ENCODE assay signal across 12 cellular contexts in genomic region chr20:51365670-51366069, GRCh38.
DNase-seq lines count a peak whose midpoint lies in the region; ATAC-seq, FAIRE-seq and TF ChIP-seq lines count a peak whose summit lies in the region.
"Had no signal": no experiment of that assay in that cellular context is flagged by ENCODE, and none has a peak within 500 bp of the region (broad histone marks: within the 10 kb centered on the region; RNA-seq: fewer than 3 reads in every experiment).

No MANE protein-coding gene starts in this region.

- peaks cover 18 to 22% of the 10 kb centered on the region in 2 experiments for H3K9me3 Mint-ChIP-seq in H9
- peaks cover 4% of the 10 kb centered on the region for H3K9me3 Mint-ChIP-seq in activated CD8-positive, alpha-beta T cell treated with anti-CD3 and anti-CD28 coated beads for 36 hours

- ATAC-seq in gastroesophageal sphincter = peak; percentile 6
- no peak for ATAC-seq in GM19035 (IDR thresholded peaks at IDR 0.05; ENCODE audit: unreplicated experiment)
- no peak for ATAC-seq in activated CD8-positive, alpha-beta T cell treated with anti-CD3 and anti-CD28 coated beads for 36 hours

- intact Hi-C loops in spleen (cut with DNase I; ENCODE audit: low total_unique reads) = no loop called here
- intact Hi-C loops in activated CD8-positive, alpha-beta T cell treated with anti-CD3 and anti-CD28 coated beads for 36 hours (cut with micrococcal nuclease) = no loop called here

- TF ChIP-seq POLR2A in H54 (IDR thresholded peaks at IDR 0.05; ENCODE audit: low read depth, low read length) (no peak), gastroesophageal sphincter (IDR thresholded peaks at IDR 0.05) (no peak), spleen (IDR thresholded peaks at IDR 0.05) (no peak)

- H2AFZ ChIP-seq in H9 (ENCODE audit: low read length) = no peak overlapping the region

- H3K27ac Mint-ChIP-seq in H9 = no peak overlapping the region
- H3K27ac Mint-ChIP-seq in activated CD8-positive, alpha-beta T cell treated with anti-CD3 and anti-CD28 coated beads for 36 hours = no peak overlapping the region
- H3K27ac Mint-ChIP-seq: IgD-negative memory B cell had no signal

- POLR2A ChIA-PET in activated CD8-positive, alpha-beta T cell treated with anti-CD3 and anti-CD28 coated beads for 36 hours (lab: Charles Lee) = no interaction called here

- TF ChIP-seq EP300 in gastroesophageal sphincter (IDR thresholded peaks at IDR 0.05) = no peak

- H3K9me3 ChIP-seq in gastroesophageal sphincter = peaks cover 0 to 15% (median 0%) of the 10 kb centered on the region in 3 donors
- peaks cover 0 to 20% (median 15%) of the 10 kb centered on the region in 8 donors for H3K9me3 ChIP-seq in spleen
- peaks cover 8% of the 10 kb centered on the region for H3K9me3 ChIP-seq in H9 (ENCODE audit: control insufficient read depth, low read depth, low read length)

- H3K4me1 ChIP-seq in gastroesophageal sphincter (peaks cover 0 to 7% (median 4%) of the 10 kb centered on the region in 3 donors), spleen (no peaks in the 10 kb centered on the region), H9 (ENCODE audit: insufficient read depth, low read length) (no peaks in the 10 kb centered on the region)

- TF ChIP-seq CTCF in gastroesophageal sphincter (IDR thresholded peaks at IDR 0.05) (no peak), spleen (IDR thresholded peaks at IDR 0.05 in 8 of 11, conservative IDR thresholded peaks at IDR 0.05 in 3 of 11) (no peak), H9 (conservative IDR thresholded peaks at IDR 0.05) (no peak)
- TF ChIP-seq CTCF in activated CD8-positive, alpha-beta T cell treated with anti-CD3 and anti-CD28 coated beads for 36 hours (IDR thresholded peaks at IDR 0.05) = no peak

- peaks cover 2 to 8% of the 10 kb centered on the region in 2 experiments; a peak in 3 of 4 replicates for H3K4me1 Mint-ChIP-seq in H9
- peaks cover 2% of the 10 kb centered on the region for H3K4me1 Mint-ChIP-seq in activated CD8-positive, alpha-beta T cell treated with anti-CD3 and anti-CD28 coated beads for 36 hours (ENCODE audit: low read depth)
- H3K4me1 Mint-ChIP-seq: central memory CD8-positive, alpha-beta T cell had no signal

- H2BK5ac ChIP-seq in H9 (ENCODE audit: insufficient read length, low read length) = no peak overlapping the region

- H3K27me3 ChIP-seq in gastroesophageal sphincter (no peaks in the 10 kb centered on the region), spleen (replicated peaks in 1 of 7) (no peaks in the 10 kb centered on the region), H9 (ENCODE audit: insufficient read depth, low read length) (no peaks in the 10 kb centered on the region; the same call in 1 of the 2 replicates)

- H3K27me3 Mint-ChIP-seq in H9 (ENCODE audit: low read depth) = peaks cover 4% of the 10 kb centered on the region
- H3K27me3 Mint-ChIP-seq in activated CD8-positive, alpha-beta T cell treated with anti-CD3 and anti-CD28 coated beads for 36 hours = no peaks in the 10 kb centered on the region
- H3K27me3 Mint-ChIP-seq: central memory CD8-positive, alpha-beta T cell; IgD-negative memory B cell had no signal

- H3K56ac ChIP-seq in H9 (ENCODE audit: insufficient read length, low read depth, low read length) = no peak overlapping the region

- no peaks in the 10 kb centered on the region for H3K23me2 ChIP-seq in H9 (ENCODE audit: insufficient read length, low read depth, low read length, poor library complexity, severe bottlenecking)

- no peak overlapping the region for H2BK15ac ChIP-seq in H9 (ENCODE audit: low read depth, low read length)

- H2AK5ac ChIP-seq in H9 (ENCODE audit: insufficient read length, low read length) = no peak overlapping the region

- H4K20me1 ChIP-seq in H9 (ENCODE audit: control insufficient read depth, insufficient read depth, insufficient read length) = no peaks in the 10 kb centered on the region

- CTCF ChIA-PET in activated CD8-positive, alpha-beta T cell treated with anti-CD3 and anti-CD28 coated beads for 36 hours (lab: Charles Lee) = no interaction called here

- no peak for FAIRE-seq in H54 (lab: Jason Lieb, UNC)
- FAIRE-seq: kidney had no signal

- H4K8ac ChIP-seq in H9 (replicated peaks; ENCODE audit: insufficient read length, low read depth, low read length) = no peak overlapping the region

- WGBS in gastroesophageal sphincter (ENCODE audit: low coverage in 1 of 2), 2 donors = 50 to 100% methylated on average over 1 to 2 of the region's 3 CpGs
- 76 to 99% (median 87%) methylated on average over 3 of the region's 3 CpGs for WGBS in spleen, 5 donors
- WGBS in H9 (ENCODE audit: extremely low coverage, insufficient read length, low lambda C conversion rate) = no CpG with 5 or more reads among the region's 3 CpGs

- H3K14ac ChIP-seq in H9 (ENCODE audit: insufficient read depth, low read length) = no peak overlapping the region

- no peak overlapping the region for H3K4ac ChIP-seq in H9 (ENCODE audit: low read depth, low read length)

- H3K18ac ChIP-seq in H9 (ENCODE audit: insufficient read length, low read depth, low read length) = no peak overlapping the region

- no peak overlapping the region for H3K9ac ChIP-seq in H9 (ENCODE audit: extremely low read depth, insufficient read length, low read length)

- no peak overlapping the region for H3T11ph ChIP-seq in H9 (ENCODE audit: low read length)

- peak overlapping the region in 3 of 4 donors; percentile 38 to 69 (median 48) for H3K27ac ChIP-seq in gastroesophageal sphincter
- H3K27ac ChIP-seq in spleen = no peak overlapping the region
- H3K27ac ChIP-seq in H9 (ENCODE audit: insufficient read length, low read depth, low read length) = no peak overlapping the region

- no peak overlapping the region for H4K5ac ChIP-seq in H9 (ENCODE audit: insufficient read length, low read depth, low read length)

- H3K4me3 ChIP-seq in gastroesophageal sphincter = no peak overlapping the region
- H3K4me3 ChIP-seq in spleen = no peak overlapping the region

- no peak overlapping the region for H4K91ac ChIP-seq in H9 (ENCODE audit: insufficient read length, low read depth, low read length)

- no peak overlapping the region for H3K23ac ChIP-seq in H9 (ENCODE audit: insufficient read length, low read depth, low read length)

- H3K36me3 Mint-ChIP-seq in H9 (ENCODE audit: insufficient read depth in 1 of 3, low read depth in 3 of 3) = peaks cover 3 to 13% (median 4%) of the 10 kb centered on the region in 3 experiments
- H3K36me3 Mint-ChIP-seq in activated CD8-positive, alpha-beta T cell treated with anti-CD3 and anti-CD28 coated beads for 36 hours (ENCODE audit: low read depth) = peaks cover 1% of the 10 kb centered on the region

- H3K36me3 ChIP-seq in gastroesophageal sphincter (no peaks in the 10 kb centered on the region), spleen (no peaks in the 10 kb centered on the region)

- no peak overlapping the region for H2BK12ac ChIP-seq in H9 (ENCODE audit: insufficient read length, low read depth, low read length)

- H2BK120ac ChIP-seq in H9 (ENCODE audit: low read depth, low read length, poor library complexity, severe bottlenecking) = no peak overlapping the region

- no peak overlapping the region for H3K4me2 ChIP-seq in H9 (ENCODE audit: insufficient read depth, insufficient read length, low read length)

- DNase-seq in H54 (ENCODE audit: insufficient read length, low spot score) = peak; percentile 61
- peak; percentile 67 for DNase-seq in amniotic epithelial cell (ENCODE audit: low read depth)
- DNase-seq in spleen = peak; percentile 31
- no peak for DNase-seq in Kasumi-1 (lab: John Stamatoyannopoulos, UW)
- no peak for DNase-seq in H9
- no peak for DNase-seq in activated CD8-positive, alpha-beta T cell treated with anti-CD3 and anti-CD28 coated beads for 36 hours
- DNase-seq: DMS79 treated with DMSO at 0.1 percent for 48 hours had no signal

- no peaks in the 10 kb centered on the region for H3K79me1 ChIP-seq in H9 (ENCODE audit: insufficient read depth, low read depth, low read length, poor library complexity, severe bottlenecking)

- no peak overlapping the region for H2BK20ac ChIP-seq in H9 (ENCODE audit: low read depth, low read length, poor library complexity, severe bottlenecking)

- no peak overlapping the region for H3K4me3 Mint-ChIP-seq in H9
- no peak overlapping the region for H3K4me3 Mint-ChIP-seq in activated CD8-positive, alpha-beta T cell treated with anti-CD3 and anti-CD28 coated beads for 36 hours
- H3K4me3 Mint-ChIP-seq: central memory CD8-positive, alpha-beta T cell; IgD-negative memory B cell had no signal

- no peaks in the 10 kb centered on the region for H3K79me2 ChIP-seq in H9 (ENCODE audit: insufficient read depth, low read length)

Comparison
In these comparisons a context has a peak if more than half of its experiments do, and no peak if none do; other contexts are left out.
1. DNase-seq: peak in H54 (single experiment), amniotic epithelial cell (single experiment) and spleen (single experiment); none in Kasumi-1 (0 of 2), H9 (single experiment) and activated CD8-positive, alpha-beta T cell treated with anti-CD3 and anti-CD28 coated beads for 36 hours (single experiment).
2. H3K27ac ChIP-seq: peak in gastroesophageal sphincter (3 of 4); none in spleen (0 of 8) and H9 (single experiment).